In the genomic region with DNA sequence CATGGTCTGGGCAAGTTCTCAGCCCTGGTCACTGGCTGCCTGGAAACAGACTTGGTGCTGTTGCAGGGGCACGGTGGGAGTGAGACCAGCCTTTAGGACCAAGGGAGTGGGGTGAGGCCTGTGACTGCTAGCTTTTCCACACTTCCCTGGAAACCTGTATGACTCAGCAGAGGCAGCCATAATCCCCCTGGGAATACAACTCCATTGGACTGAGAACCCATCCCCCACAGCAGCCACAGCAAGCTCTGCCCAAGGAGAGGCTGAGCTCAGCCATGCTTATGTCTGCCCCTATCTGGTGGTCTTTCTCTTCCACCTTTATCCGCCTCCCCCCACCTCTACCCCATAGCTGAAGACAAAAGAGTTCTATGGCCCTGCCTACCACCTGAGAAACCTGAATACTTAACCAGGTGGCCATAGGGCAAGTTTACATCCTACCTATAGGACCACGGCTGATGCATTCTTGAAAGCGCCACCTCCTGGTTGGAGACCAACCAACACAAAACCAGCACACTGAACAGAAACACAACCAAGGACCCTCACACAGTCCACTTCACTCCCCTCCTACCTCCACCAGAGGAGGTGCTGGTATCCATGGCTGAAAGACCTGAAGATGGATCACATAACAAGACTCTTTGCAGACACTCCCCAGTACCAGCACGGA, we compare ENCODE assay signal across 2 cellular contexts.
TF ChIP-seq lines count a peak whose summit lies in the region.

No MANE protein-coding gene starts in this region.

TF ChIP-seq in GM23338, 12 proteins besides CTCF, POLR2A, EP300 and RAD21 (continued from another document):
- TF ChIP-seq, protein P1, sequence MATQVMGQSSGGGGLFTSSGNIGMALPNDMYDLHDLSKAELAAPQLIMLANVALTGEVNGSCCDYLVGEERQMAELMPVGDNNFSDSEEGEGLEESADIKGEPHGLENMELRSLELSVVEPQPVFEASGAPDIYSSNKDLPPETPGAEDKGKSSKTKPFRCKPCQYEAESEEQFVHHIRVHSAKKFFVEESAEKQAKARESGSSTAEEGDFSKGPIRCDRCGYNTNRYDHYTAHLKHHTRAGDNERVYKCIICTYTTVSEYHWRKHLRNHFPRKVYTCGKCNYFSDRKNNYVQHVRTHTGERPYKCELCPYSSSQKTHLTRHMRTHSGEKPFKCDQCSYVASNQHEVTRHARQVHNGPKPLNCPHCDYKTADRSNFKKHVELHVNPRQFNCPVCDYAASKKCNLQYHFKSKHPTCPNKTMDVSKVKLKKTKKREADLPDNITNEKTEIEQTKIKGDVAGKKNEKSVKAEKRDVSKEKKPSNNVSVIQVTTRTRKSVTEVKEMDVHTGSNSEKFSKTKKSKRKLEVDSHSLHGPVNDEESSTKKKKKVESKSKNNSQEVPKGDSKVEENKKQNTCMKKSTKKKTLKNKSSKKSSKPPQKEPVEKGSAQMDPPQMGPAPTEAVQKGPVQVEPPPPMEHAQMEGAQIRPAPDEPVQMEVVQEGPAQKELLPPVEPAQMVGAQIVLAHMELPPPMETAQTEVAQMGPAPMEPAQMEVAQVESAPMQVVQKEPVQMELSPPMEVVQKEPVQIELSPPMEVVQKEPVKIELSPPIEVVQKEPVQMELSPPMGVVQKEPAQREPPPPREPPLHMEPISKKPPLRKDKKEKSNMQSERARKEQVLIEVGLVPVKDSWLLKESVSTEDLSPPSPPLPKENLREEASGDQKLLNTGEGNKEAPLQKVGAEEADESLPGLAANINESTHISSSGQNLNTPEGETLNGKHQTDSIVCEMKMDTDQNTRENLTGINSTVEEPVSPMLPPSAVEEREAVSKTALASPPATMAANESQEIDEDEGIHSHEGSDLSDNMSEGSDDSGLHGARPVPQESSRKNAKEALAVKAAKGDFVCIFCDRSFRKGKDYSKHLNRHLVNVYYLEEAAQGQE (IDR thresholded peaks at IDR 0.05; ENCODE audit: unreplicated experiment): no peak
- TF ChIP-seq POLR2AphosphoS5 (IDR thresholded peaks at IDR 0.05; ENCODE audit: low read depth): no peak
- no peak for TF ChIP-seq ZNF114 (CRISPR knock-in tag; IDR thresholded peaks at IDR 0.05)
- no peak for TF ChIP-seq JUNB (IDR thresholded peaks at IDR 0.05; ENCODE audit: unreplicated experiment)
- TF ChIP-seq ETS1 (IDR thresholded peaks at IDR 0.05): no peak
- no peak for TF ChIP-seq EZH2phosphoT487 (IDR thresholded peaks at IDR 0.05; ENCODE audit: unreplicated experiment)
- no peak for TF ChIP-seq EZH2 (IDR thresholded peaks at IDR 0.05; ENCODE audit: low read depth, unreplicated experiment)
- TF ChIP-seq ZNF462 (CRISPR knock-in tag; IDR thresholded peaks at IDR 0.05): no peak

TF ChIP-seq in H1, 55 proteins besides CTCF, POLR2A, EP300 and RAD21 (continued from another document):
- TF ChIP-seq, protein P2, sequence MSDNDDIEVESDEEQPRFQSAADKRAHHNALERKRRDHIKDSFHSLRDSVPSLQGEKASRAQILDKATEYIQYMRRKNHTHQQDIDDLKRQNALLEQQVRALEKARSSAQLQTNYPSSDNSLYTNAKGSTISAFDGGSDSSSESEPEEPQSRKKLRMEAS (IDR thresholded peaks at IDR 0.05): no peak
- TF ChIP-seq YY1 (IDR thresholded peaks at IDR 0.05; ENCODE audit: low read depth, low read length) (0 out of 2 replicates have a peak, but pooled peaks have one; percentile 23), MAFK (IDR thresholded peaks at IDR 0.05; ENCODE audit: low read depth, low read length) (peak; percentile 27; the same call in 1 of the 2 replicates), USF2 (IDR thresholded peaks at IDR 0.05; ENCODE audit: low read length) (no peak), E2F6 (IDR thresholded peaks at IDR 0.05) (no peak), KDM4A (IDR thresholded peaks at IDR 0.05; ENCODE audit: low read depth, low read length, severe bottlenecking) (no peak), BCL11A (IDR thresholded peaks at IDR 0.05; ENCODE audit: low read depth in 2 of 2, low read length in 2 of 2) (no peak), ASH2L (IDR thresholded peaks at IDR 0.05; ENCODE audit: low read length) (no peak), BACH1 (IDR thresholded peaks at IDR 0.05; ENCODE audit: low read length) (peak; percentile 10; the same call in 1 of the 2 replicates)
